Comparison of ENCODE assay signal across 1 cellular context in genomic region chr13:98540476-98540875, GRCh38.
TF ChIP-seq lines count a peak whose summit lies in the region.

No MANE protein-coding gene starts in this region.

TF ChIP-seq in SK-N-SH, 30 proteins besides CTCF, POLR2A, EP300 and RAD21 (continued from another document):
- TF ChIP-seq MXI1 (IDR thresholded peaks at IDR 0.05; ENCODE audit: low read depth, low read length) (no peak), IRF3 (IDR thresholded peaks at IDR 0.05; ENCODE audit: low read depth, low read length) (no peak), TAF1 (IDR thresholded peaks at IDR 0.05; ENCODE audit: borderline replicate concordance, low read depth, low read length) (no peak)
